Comparison of ENCODE assay signal across 9 cellular contexts in genomic region chr2:240819404-240820013, GRCh38. TPM values are rescaled to one million over a fixed set of nuclear protein-coding genes. Genes with fewer than 3 reads are reported as not detected.
DNase-seq lines count a peak whose midpoint lies in the region; ATAC-seq and TF ChIP-seq lines count a peak whose summit lies in the region.
"Had no signal": no experiment of that assay in that cellular context is flagged by ENCODE, and none has a peak within 500 bp of the region (broad histone marks: within the 10 kb centered on the region; RNA-seq: fewer than 3 reads in every experiment).

No MANE protein-coding gene starts in this region.

- H3K9me3 Mint-ChIP-seq in activated naive CD8-positive, alpha-beta T cell treated with anti-CD3 and anti-CD28 coated beads for 36 hours: no peaks in the 10 kb centered on the region
- no peaks in the 10 kb centered on the region for H3K9me3 Mint-ChIP-seq in activated naive CD8-positive, alpha-beta T cell treated with anti-CD3 and anti-CD28 coated beads, Interleukin-2, amount 50 U/mL, for 24 hours
- peaks cover 4 to 27% (median 12%) of the 10 kb centered on the region in 5 experiments for H3K9me3 Mint-ChIP-seq in brain
- H3K9me3 Mint-ChIP-seq in CD4-positive, alpha-beta T cell: no peaks in the 10 kb centered on the region

- no peak overlapping the region for H4K5ac ChIP-seq in mesendoderm (ENCODE audit: low read length)

- H3K27me3 ChIP-seq in mesendoderm (ENCODE audit: insufficient read depth, low read length, poor library complexity) (no peaks in the 10 kb centered on the region), vagina (peaks cover 3% of the 10 kb centered on the region)
- H3K27me3 ChIP-seq in CD4-positive, alpha-beta T cell (ENCODE audit: control insufficient read depth, insufficient read depth, low read length): peaks cover 66% of the 10 kb centered on the region

- no peak overlapping the region for H2BK15ac ChIP-seq in mesendoderm (replicated peaks; ENCODE audit: low read depth)

- peaks cover 2% of the 10 kb centered on the region for H3K36me3 Mint-ChIP-seq in activated naive CD8-positive, alpha-beta T cell treated with anti-CD3 and anti-CD28 coated beads for 36 hours
- H3K36me3 Mint-ChIP-seq in activated naive CD8-positive, alpha-beta T cell treated with anti-CD3 and anti-CD28 coated beads, Interleukin-2, amount 50 U/mL, for 24 hours (ENCODE audit: low read depth): peaks cover 2% of the 10 kb centered on the region
- peaks cover 25% of the 10 kb centered on the region for H3K36me3 Mint-ChIP-seq in brain
- no peaks in the 10 kb centered on the region for H3K36me3 Mint-ChIP-seq in CD4-positive, alpha-beta T cell (ENCODE audit: low read depth)

- no peak for TF ChIP-seq CTCF in brain (conservative IDR thresholded peaks at IDR 0.05)
- no peak for TF ChIP-seq CTCF in vagina (IDR thresholded peaks at IDR 0.05)
- TF ChIP-seq CTCF in CD4-positive, alpha-beta T cell (IDR thresholded peaks at IDR 0.05): no peak

- H3K4me1 ChIP-seq in mesendoderm (ENCODE audit: control insufficient read depth, low read depth, low read length): no peaks in the 10 kb centered on the region
- peaks cover 24% of the 10 kb centered on the region for H3K4me1 ChIP-seq in vagina

- H3K79me1 ChIP-seq in mesendoderm (ENCODE audit: low read length): peaks cover 11% of the 10 kb centered on the region

- H4K8ac ChIP-seq in mesendoderm (ENCODE audit: low read depth, low read length): no peak overlapping the region

- peak overlapping the region; percentile 74 for H3K4ac ChIP-seq in mesendoderm (ENCODE audit: low read depth, low read length)

- peak overlapping the region; percentile 79 for H3K56ac ChIP-seq in mesendoderm (ENCODE audit: low read length)

- intact Hi-C loops in vagina (cut with DNase I): no loop called here
- intact Hi-C loops in CD4-positive, alpha-beta T cell (cut with DNase I, micrococcal nuclease): no loop called here

- H3K79me2 ChIP-seq in mesendoderm (ENCODE audit: control insufficient read depth, insufficient read depth, low read length): peaks cover 45% of the 10 kb centered on the region

- H3K27ac ChIP-seq in mesendoderm (ENCODE audit: low read depth, low read length): peak overlapping the region; percentile 35
- H3K27ac ChIP-seq in vagina: no peak overlapping the region
- no peak overlapping the region for H3K27ac ChIP-seq in CD4-positive, alpha-beta T cell (ENCODE audit: low read depth, low read length)

- peak overlapping the region; percentile 54 for H3K18ac ChIP-seq in mesendoderm (ENCODE audit: low read length)

- H3K4me2 ChIP-seq in mesendoderm (ENCODE audit: low read length): peak overlapping the region; percentile 67

- peaks cover 47% of the 10 kb centered on the region for H3K27me3 Mint-ChIP-seq in activated naive CD8-positive, alpha-beta T cell treated with anti-CD3 and anti-CD28 coated beads for 36 hours
- peaks cover 53% of the 10 kb centered on the region for H3K27me3 Mint-ChIP-seq in activated naive CD8-positive, alpha-beta T cell treated with anti-CD3 and anti-CD28 coated beads, Interleukin-2, amount 50 U/mL, for 24 hours
- peaks cover 8% of the 10 kb centered on the region for H3K27me3 Mint-ChIP-seq in brain
- H3K27me3 Mint-ChIP-seq in CD4-positive, alpha-beta T cell: peaks cover 58% of the 10 kb centered on the region

- H2BK5ac ChIP-seq in mesendoderm (ENCODE audit: low read length): no peak overlapping the region

- H3K9me3 ChIP-seq in vagina: no peaks in the 10 kb centered on the region
- no peaks in the 10 kb centered on the region for H3K9me3 ChIP-seq in CD4-positive, alpha-beta T cell (ENCODE audit: control insufficient read depth, low read length)

- H3K4me3 ChIP-seq in mesendoderm (ENCODE audit: low read length) (peak overlapping the region; percentile 72), vagina (peak overlapping the region; percentile 9 to 48)

- no peak for ATAC-seq in activated naive CD8-positive, alpha-beta T cell treated with anti-CD3 and anti-CD28 coated beads, Interleukin-2, amount 50 U/mL, for 24 hours
- ATAC-seq in GM18909 (IDR thresholded peaks at IDR 0.05; ENCODE audit: poor library complexity, unreplicated experiment): no peak
- ATAC-seq in CD4-positive, alpha-beta T cell (ENCODE audit: poor library complexity): no peak

- H2AK5ac ChIP-seq in mesendoderm (ENCODE audit: low read length): no peak overlapping the region

- peak overlapping the region; percentile 66 for H3K23ac ChIP-seq in mesendoderm (ENCODE audit: low read length)

- H3K4me1 Mint-ChIP-seq in activated naive CD8-positive, alpha-beta T cell treated with anti-CD3 and anti-CD28 coated beads for 36 hours: peaks cover 6% of the 10 kb centered on the region
- H3K4me1 Mint-ChIP-seq in activated naive CD8-positive, alpha-beta T cell treated with anti-CD3 and anti-CD28 coated beads, Interleukin-2, amount 50 U/mL, for 24 hours: peaks cover 11% of the 10 kb centered on the region
- H3K4me1 Mint-ChIP-seq in brain: peaks cover 51% of the 10 kb centered on the region
- peaks cover 10% of the 10 kb centered on the region for H3K4me1 Mint-ChIP-seq in CD4-positive, alpha-beta T cell (ENCODE audit: low read depth)

- no peak for DNase-seq in activated naive CD8-positive, alpha-beta T cell treated with anti-CD3 and anti-CD28 coated beads for 36 hours
- DNase-seq in activated naive CD8-positive, alpha-beta T cell treated with anti-CD3 and anti-CD28 coated beads, Interleukin-2, amount 50 U/mL, for 24 hours: no peak
- DNase-seq in mesendoderm (peak; percentile 38), vagina (ENCODE audit: extremely low spot score in 2 of 2) (peak in 1 of 2 donors; percentile 87), dedifferentiated amniotic fluid mesenchymal stem cell (ENCODE audit: extremely low spot score) (no peak)
- no peak for DNase-seq in CD4-positive, alpha-beta T cell

- no peak overlapping the region for H3K27ac Mint-ChIP-seq in activated naive CD8-positive, alpha-beta T cell treated with anti-CD3 and anti-CD28 coated beads for 36 hours
- no peak overlapping the region for H3K27ac Mint-ChIP-seq in activated naive CD8-positive, alpha-beta T cell treated with anti-CD3 and anti-CD28 coated beads, Interleukin-2, amount 50 U/mL, for 24 hours
- peak overlapping the region in 2 of 5 experiments; percentile 72 to 78 for H3K27ac Mint-ChIP-seq in brain
- no peak overlapping the region for H3K27ac Mint-ChIP-seq in CD4-positive, alpha-beta T cell

- POLR2A ChIA-PET in CD4-positive, alpha-beta T cell (lab: Charles Lee): no interaction called here

- H2BK120ac ChIP-seq in mesendoderm (ENCODE audit: low read depth, low read length): no peak overlapping the region

- CTCF ChIA-PET in CD4-positive, alpha-beta T cell (lab: Charles Lee): no interaction called here

- H3K9ac ChIP-seq in mesendoderm (ENCODE audit: low read length): peak overlapping the region; percentile 84

- no CpG with 5 or more reads among the region's 61 CpGs for WGBS in mesendoderm (ENCODE audit: extremely low coverage, insufficient coverage, low lambda C conversion rate)

- TF ChIP-seq POLR2A in vagina (IDR thresholded peaks at IDR 0.05): no peak

- H3K4me3 Mint-ChIP-seq in activated naive CD8-positive, alpha-beta T cell treated with anti-CD3 and anti-CD28 coated beads for 36 hours: peak overlapping the region; percentile 29
- no peak overlapping the region for H3K4me3 Mint-ChIP-seq in activated naive CD8-positive, alpha-beta T cell treated with anti-CD3 and anti-CD28 coated beads, Interleukin-2, amount 50 U/mL, for 24 hours
- peak overlapping the region; percentile 79 to 89 (median 88) for H3K4me3 Mint-ChIP-seq in brain
- H3K4me3 Mint-ChIP-seq in CD4-positive, alpha-beta T cell: no peak overlapping the region

- H3K36me3 ChIP-seq in mesendoderm (ENCODE audit: control insufficient read depth, insufficient read depth, low read length): peaks cover 2% of the 10 kb centered on the region
- no peaks in the 10 kb centered on the region for H3K36me3 ChIP-seq in vagina

RNA-seq across cellular contexts. Expression of gene KIF1A, which starts 0.5 kb away (rescaled TPM):
- total RNA-seq in activated naive CD8-positive, alpha-beta T cell treated with anti-CD3 and anti-CD28 coated beads for 36 hours: 1 to 10 TPM; 7.7 to 8.2 TPM
- polyA plus RNA-seq in brain (ENCODE audit: insufficient read depth, low read depth, low replicate concordance): 574 TPM
- 74.8 TPM for polyA plus RNA-seq in mesendoderm (2013, experiment 1 of 2)
- polyA plus RNA-seq in mesendoderm (2013, experiment 2 of 2): 73.5 TPM
- total RNA-seq in vagina: 6.1 TPM
- total RNA-seq in CD4-positive, alpha-beta T cell: not detected

RNA-seq across cellular contexts. Expression of gene AGXT, which starts 49.1 kb away (rescaled TPM):
- total RNA-seq in activated naive CD8-positive, alpha-beta T cell treated with anti-CD3 and anti-CD28 coated beads for 36 hours: not detected
- 1.1 TPM for polyA plus RNA-seq in brain (ENCODE audit: insufficient read depth, low read depth, low replicate concordance)
- polyA plus RNA-seq in mesendoderm (2013, experiment 1 of 2): not detected
- not detected for polyA plus RNA-seq in mesendoderm (2013, experiment 2 of 2)
- total RNA-seq in vagina: not detected
- not detected for total RNA-seq in CD4-positive, alpha-beta T cell
- polyA plus RNA-seq: esophagus had no signal

Comparison
In these comparisons a context has a peak if more than half of its experiments do, and no peak if none do; other contexts are left out.
1. H3K4me3 Mint-ChIP-seq: peak in activated naive CD8-positive, alpha-beta T cell treated with anti-CD3 and anti-CD28 coated beads for 36 hours (single experiment) and brain (5 of 5); none in activated naive CD8-positive, alpha-beta T cell treated with anti-CD3 and anti-CD28 coated beads, Interleukin-2, amount 50 U/mL, for 24 hours (single experiment) and CD4-positive, alpha-beta T cell (single experiment).